Comparison of ENCODE assay signal across 1 cellular context in genomic region chr20:4720121-4720976, GRCh38.
TF ChIP-seq lines count a peak whose summit lies in the region.

No MANE protein-coding gene starts in this region.

TF ChIP-seq in SK-N-SH, 30 proteins besides CTCF, POLR2A, EP300 and RAD21 (continued from another document):
- TF ChIP-seq, protein P1, sequence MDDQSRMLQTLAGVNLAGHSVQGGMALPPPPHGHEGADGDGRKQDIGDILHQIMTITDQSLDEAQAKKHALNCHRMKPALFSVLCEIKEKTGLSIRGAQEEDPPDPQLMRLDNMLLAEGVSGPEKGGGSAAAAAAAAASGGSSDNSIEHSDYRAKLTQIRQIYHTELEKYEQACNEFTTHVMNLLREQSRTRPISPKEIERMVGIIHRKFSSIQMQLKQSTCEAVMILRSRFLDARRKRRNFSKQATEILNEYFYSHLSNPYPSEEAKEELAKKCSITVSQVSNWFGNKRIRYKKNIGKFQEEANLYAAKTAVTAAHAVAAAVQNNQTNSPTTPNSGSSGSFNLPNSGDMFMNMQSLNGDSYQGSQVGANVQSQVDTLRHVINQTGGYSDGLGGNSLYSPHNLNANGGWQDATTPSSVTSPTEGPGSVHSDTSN (IDR thresholded peaks at IDR 0.05), result no peak
- TF ChIP-seq JUND (IDR thresholded peaks at IDR 0.05) (no peak), MXI1 (IDR thresholded peaks at IDR 0.05; ENCODE audit: low read depth, low read length) (no peak), RCOR1 (IDR thresholded peaks at IDR 0.05; ENCODE audit: low read length) (no peak), GABPA (IDR thresholded peaks at IDR 0.05; ENCODE audit: low read depth) (no peak), ELF1 (IDR thresholded peaks at IDR 0.05) (no peak), GATA2 (CRISPR knock-in tag; IDR thresholded peaks at IDR 0.05) (no peak), FOXM1 (IDR thresholded peaks at IDR 0.05; ENCODE audit: low read depth) (no peak), NRF1 (IDR thresholded peaks at IDR 0.05; ENCODE audit: low read depth, low read length) (peak; percentile 38), FOXJ3 (CRISPR knock-in tag; IDR thresholded peaks at IDR 0.05) (no peak), YY1 (IDR thresholded peaks at IDR 0.05; ENCODE audit: low read depth) (no peak), SIN3A (IDR thresholded peaks at IDR 0.05; ENCODE audit: borderline replicate concordance, low read depth, low read length) (no peak), MAX (IDR thresholded peaks at IDR 0.05; ENCODE audit: low read depth) (peak; percentile 19; the same call in 1 of the 2 replicates), USF1 (IDR thresholded peaks at IDR 0.05; ENCODE audit: borderline replicate concordance, low read depth) (no peak), ZBTB33 (IDR thresholded peaks at IDR 0.05; ENCODE audit: borderline replicate concordance, low read depth) (no peak), USF2 (IDR thresholded peaks at IDR 0.05; ENCODE audit: borderline replicate concordance, low read depth, low read length) (no peak), TCF12 (IDR thresholded peaks at IDR 0.05) (no peak), RFX5 (IDR thresholded peaks at IDR 0.05; ENCODE audit: low read length) (no peak), TAF1 (IDR thresholded peaks at IDR 0.05; ENCODE audit: borderline replicate concordance, low read depth, low read length) (no peak), EZH2phosphoT487 (IDR thresholded peaks at IDR 0.05; ENCODE audit: borderline replicate concordance, low read depth) (no peak), CHD2 (IDR thresholded peaks at IDR 0.05; ENCODE audit: low read length, partially characterized antibody) (no peak), SMC3 (IDR thresholded peaks at IDR 0.05; ENCODE audit: low read depth, low read length) (peak; percentile 98), NFIC (IDR thresholded peaks at IDR 0.05; ENCODE audit: borderline replicate concordance) (no peak)
